Comparison of ENCODE assay signal across 7 cellular contexts in the genomic region with DNA sequence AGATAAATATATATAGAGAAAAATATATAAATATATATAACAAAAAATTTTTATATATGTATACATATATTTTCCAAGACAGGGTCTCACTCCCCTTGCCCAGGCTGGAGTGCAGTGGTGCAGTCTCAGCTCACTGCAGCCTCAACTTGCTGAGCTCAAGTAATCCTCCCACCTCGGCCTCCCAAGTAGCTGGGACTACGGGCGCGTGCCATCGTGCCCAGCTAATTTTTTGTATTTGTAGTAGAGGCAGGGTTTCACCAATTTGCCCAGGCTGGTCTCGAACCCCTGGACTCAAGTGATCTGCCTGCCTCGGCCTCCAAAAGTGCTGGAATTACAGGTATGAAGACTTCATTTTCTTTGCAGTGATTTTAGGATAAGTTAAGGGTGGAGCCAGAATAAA. TPM values are rescaled to one million over a fixed set of nuclear protein-coding genes. Genes with fewer than 3 reads are reported as not detected.
"Had no signal": no experiment of that assay in that cellular context is flagged by ENCODE, and none has a peak within 500 bp of the region (broad histone marks: within the 10 kb centered on the region; RNA-seq: fewer than 3 reads in every experiment).

No MANE protein-coding gene starts in this region.

- DNase-seq: GM23248, GOT3, H7, HFFc6, IMR-90, KBM-7 had no signal

RNA-seq across cellular contexts. Expression of a gene that starts 38.9 kb away (rescaled TPM):
- total RNA-seq: HT-29 had no signal

RNA-seq across cellular contexts. Expression of a gene that starts 47.9 kb away (rescaled TPM):
- total RNA-seq: HT-29 had no signal
